In genomic region chr18:63260075-63260754, GRCh38 we compare ENCODE assay signal across 12 cellular contexts. TPM values are rescaled to one million over a fixed set of nuclear protein-coding genes. Genes with fewer than 3 reads are reported as not detected.
DNase-seq lines count a peak whose midpoint lies in the region; ATAC-seq, FAIRE-seq and TF ChIP-seq lines count a peak whose summit lies in the region.
"Had no signal": no experiment of that assay in that cellular context is flagged by ENCODE, and none has a peak within 500 bp of the region (broad histone marks: within the 10 kb centered on the region; RNA-seq: fewer than 3 reads in every experiment).

No MANE protein-coding gene starts in this region.

- H2BK5ac ChIP-seq in H9 (ENCODE audit: insufficient read length, low read length): no peak overlapping the region

- 55% methylated on average over 10 of the region's 10 CpGs for WGBS in suprapubic skin
- no CpG with 5 or more reads among the region's 10 CpGs for WGBS in H9 (ENCODE audit: extremely low coverage, insufficient read length, low lambda C conversion rate)

- peaks cover 68 to 90% (median 82%) of the 10 kb centered on the region in 3 donors for H3K4me1 Mint-ChIP-seq in T-cell
- no peaks in the 10 kb centered on the region for H3K4me1 Mint-ChIP-seq in H9

- TF ChIP-seq EP300 in suprapubic skin (IDR thresholded peaks at IDR 0.05): no peak

- H4K5ac ChIP-seq in H9 (ENCODE audit: insufficient read length, low read depth, low read length): no peak overlapping the region

- no peak overlapping the region for H3K56ac ChIP-seq in H9 (ENCODE audit: insufficient read length, low read depth, low read length)

- H4K8ac ChIP-seq in H9 (replicated peaks; ENCODE audit: insufficient read length, low read depth, low read length): no peak overlapping the region

- H3K27me3 Mint-ChIP-seq in T-cell (no peaks in the 10 kb centered on the region), H9 (ENCODE audit: low read depth) (no peaks in the 10 kb centered on the region)

- TF ChIP-seq POLR2A in suprapubic skin (IDR thresholded peaks at IDR 0.05): no peak

- H3K23me2 ChIP-seq in H9 (ENCODE audit: insufficient read length, low read depth, low read length, poor library complexity, severe bottlenecking): no peaks in the 10 kb centered on the region

- H3K4me1 ChIP-seq in keratinocyte (ENCODE audit: control insufficient read depth, extremely low read depth, insufficient read depth, low read length): peaks cover 14% of the 10 kb centered on the region
- peaks cover 34% of the 10 kb centered on the region for H3K4me1 ChIP-seq in suprapubic skin
- H3K4me1 ChIP-seq in H9 (ENCODE audit: insufficient read depth, low read length): no peaks in the 10 kb centered on the region

- no peaks in the 10 kb centered on the region for H3K9me3 ChIP-seq in keratinocyte (ENCODE audit: control insufficient read depth, low read depth, low read length)
- H3K9me3 ChIP-seq in suprapubic skin: no peaks in the 10 kb centered on the region
- H3K9me3 ChIP-seq in H9 (ENCODE audit: control insufficient read depth, low read depth, low read length): no peaks in the 10 kb centered on the region
- H3K9me3 ChIP-seq: MG63 had no signal

- H3K36me3 ChIP-seq in keratinocyte (ENCODE audit: control insufficient read depth in 2 of 2, extremely low read depth in 1 of 2, insufficient read depth in 2 of 2, low read length in 2 of 2) (no peaks in the 10 kb centered on the region), suprapubic skin (no peaks in the 10 kb centered on the region)
- H3K36me3 ChIP-seq: MG63 had no signal

- H2BK12ac ChIP-seq in H9 (ENCODE audit: insufficient read length, low read depth, low read length): no peak overlapping the region

- no peak overlapping the region for H4K91ac ChIP-seq in H9 (ENCODE audit: insufficient read length, low read depth, low read length)

- H2BK15ac ChIP-seq in H9 (ENCODE audit: low read depth, low read length): no peak overlapping the region

- H2BK20ac ChIP-seq in H9 (ENCODE audit: low read depth, low read length, poor library complexity, severe bottlenecking): no peak overlapping the region

- POLR2A ChIA-PET in T-cell (lab: Charles Lee): interaction anchor here in 1 of 2 donors (0.7 kb wide), 1 partner anchor 24 kb away, joined by 3 read pairs; no protein-coding TSS in a partner anchor

- H3K27ac ChIP-seq in keratinocyte (ENCODE audit: control insufficient read depth, insufficient read depth, low read length): no peak overlapping the region
- peak overlapping the region; percentile 76 for H3K27ac ChIP-seq in suprapubic skin
- H3K27ac ChIP-seq in H9 (ENCODE audit: insufficient read length, low read depth, low read length): no peak overlapping the region

- H3K23ac ChIP-seq in H9 (ENCODE audit: insufficient read length, low read depth, low read length): no peak overlapping the region

- H3K27ac Mint-ChIP-seq in T-cell (peak overlapping the region; percentile 63 to 65), H9 (no peak overlapping the region)

- H3K79me2 ChIP-seq in keratinocyte (ENCODE audit: control insufficient read depth, insufficient read depth, low read length) (no peaks in the 10 kb centered on the region), H9 (ENCODE audit: insufficient read depth, low read length) (no peaks in the 10 kb centered on the region)

- no peak overlapping the region for H2BK120ac ChIP-seq in H9 (ENCODE audit: low read depth, low read length, poor library complexity, severe bottlenecking)

- TF ChIP-seq CTCF in keratinocyte (optimal IDR thresholded peaks at IDR 0.05 in 1 of 3, IDR thresholded peaks at IDR 0.05 in 1 of 3, conservative IDR thresholded peaks at IDR 0.05 in 1 of 3; ENCODE audit: extremely low read depth in 1 of 3, insufficient read depth in 2 of 3, low read length in 3 of 3) (no peak), suprapubic skin (IDR thresholded peaks at IDR 0.05) (no peak), H9 (conservative IDR thresholded peaks at IDR 0.05) (no peak)

- H3T11ph ChIP-seq in H9 (ENCODE audit: low read length): no peak overlapping the region

- H3K9me3 Mint-ChIP-seq in T-cell (no peaks in the 10 kb centered on the region), H9 (no peaks in the 10 kb centered on the region)

- H3K9me1 ChIP-seq in keratinocyte (ENCODE audit: control insufficient read depth, extremely low read depth, insufficient read depth, low read length): no peaks in the 10 kb centered on the region

- no peak overlapping the region for H3K4ac ChIP-seq in H9 (ENCODE audit: low read depth, low read length)

- no peak overlapping the region for H3K18ac ChIP-seq in H9 (ENCODE audit: insufficient read length, low read depth, low read length)

- H3K4me3 ChIP-seq in keratinocyte (ENCODE audit: control insufficient read depth in 2 of 3, extremely low read depth in 1 of 3, insufficient read depth in 2 of 3, low read depth in 1 of 3, low read length in 3 of 3) (no peak overlapping the region), suprapubic skin (no peak overlapping the region)
- H3K4me3 ChIP-seq: MG63 had no signal

- H3K9ac ChIP-seq in keratinocyte (ENCODE audit: control insufficient read depth, extremely low read depth, insufficient read depth, low read length): peak overlapping the region; percentile 23
- H3K9ac ChIP-seq in H9 (ENCODE audit: extremely low read depth, insufficient read length, low read length): no peak overlapping the region

- ATAC-seq in T-cell (replicated peaks in 1 of 4) (no peak), GM21515 (IDR thresholded peaks at IDR 0.05; ENCODE audit: unreplicated experiment) (no peak)
- ATAC-seq: left cardiac atrium had no signal

- H3K4me2 ChIP-seq in keratinocyte (ENCODE audit: control insufficient read depth, extremely low read depth, insufficient read depth, low read depth, low read length): peak overlapping the region; percentile 53
- no peak overlapping the region for H3K4me2 ChIP-seq in H9 (ENCODE audit: insufficient read depth, insufficient read length, low read length)

- FAIRE-seq in keratinocyte (lab: Jason Lieb, UNC): peak; percentile 5

- no peak overlapping the region for H3K14ac ChIP-seq in H9 (ENCODE audit: insufficient read depth, low read length)

- peaks cover 3% of the 10 kb centered on the region for H3K27me3 ChIP-seq in keratinocyte (ENCODE audit: control insufficient read depth, extremely low read depth, insufficient read depth, low read length)
- H3K27me3 ChIP-seq in suprapubic skin: no peaks in the 10 kb centered on the region
- H3K27me3 ChIP-seq in H9 (ENCODE audit: insufficient read depth, low read length): no peaks in the 10 kb centered on the region
- H3K27me3 ChIP-seq: MG63 had no signal

- dilution Hi-C loops in keratinocyte (cut with MboI; ENCODE audit: extremely low pct_ligation_motif_present, low sequenced_read_pairs): no loop called here

- H4K20me1 ChIP-seq in keratinocyte (ENCODE audit: control insufficient read depth, extremely low read depth, insufficient read depth, low read length): no peaks in the 10 kb centered on the region
- no peaks in the 10 kb centered on the region for H4K20me1 ChIP-seq in H9 (ENCODE audit: control insufficient read depth, insufficient read depth, insufficient read length)

- no peak overlapping the region for H2AK5ac ChIP-seq in H9 (ENCODE audit: insufficient read length, low read length)

- CTCF ChIA-PET in T-cell (lab: Charles Lee): no interaction called here

- peaks cover 70% of the 10 kb centered on the region for H3K36me3 Mint-ChIP-seq in T-cell
- H3K36me3 Mint-ChIP-seq in H9 (ENCODE audit: insufficient read depth in 1 of 3, low read depth in 3 of 3): no peaks in the 10 kb centered on the region

- H2AFZ ChIP-seq in keratinocyte (ENCODE audit: control insufficient read depth, low read length): no peak overlapping the region
- no peak overlapping the region for H2AFZ ChIP-seq in H9 (ENCODE audit: low read length)

- no peaks in the 10 kb centered on the region for H3K79me1 ChIP-seq in H9 (ENCODE audit: insufficient read depth, low read depth, low read length, poor library complexity, severe bottlenecking)

- no peak overlapping the region for H3K4me3 Mint-ChIP-seq in T-cell
- no peak overlapping the region for H3K4me3 Mint-ChIP-seq in H9

- DNase-seq in NCI-H748 (lab: John Stamatoyannopoulos, UW; ENCODE audit: unreplicated experiment) (peak; percentile 32), NCI-H748 treated with DMSO at 0.1 percent for 48 hours (lab: John Stamatoyannopoulos, UW) (no peak), T-cell (no peak), keratinocyte (ENCODE audit: low read depth, low spot score) (no peak), suprapubic skin (ENCODE audit: low spot score in 2 of 2) (no peak), T-helper 1 cell (no peak), H9 (no peak)
- DNase-seq: GF-D8, left cardiac atrium, MG63, NCI-H446 had no signal

RNA-seq across cellular contexts. Expression of gene BCL2, which starts 59.4 kb away (rescaled TPM):
- total RNA-seq in T-cell (100 to 1,000 TPM; 113 to 201 (median 123) TPM), suprapubic skin (10 to 100 TPM; 10.7 to 37.3 (median 24.2) TPM), H9 (2021) (1.2 and 1.3 TPM in 2 replicates)
- polyA plus RNA-seq in keratinocyte: 0.09 to 0.36 TPM (median 0.30 TPM) in 3 replicates
- polyA plus RNA-seq in keratinocyte (2011; ENCODE audit: low read depth): 0.31 TPM
- 0.11 and 0.13 TPM in 2 replicates for polyA plus RNA-seq in keratinocyte (2011; cell fraction: cytosol; rRNA removed)
- 0.23 and 0.43 TPM in 2 replicates for polyA plus RNA-seq in keratinocyte (2011; cell fraction: nucleus; rRNA removed)
- polyA plus RNA-seq in keratinocyte (2012; ENCODE audit: low replicate concordance): 0.30 and 0.39 TPM in 2 replicates
- 0.23 to 0.36 TPM (median 0.32 TPM) in 3 replicates for polyA minus RNA-seq in keratinocyte
- 0.38 TPM for polyA minus RNA-seq in keratinocyte (2011; cell fraction: cytosol; rRNA and poly(A)+ RNA removed)
- 0.53 and 0.54 TPM in 2 replicates for polyA minus RNA-seq in keratinocyte (2011; cell fraction: nucleus; rRNA and poly(A)+ RNA removed)

Comparison
In these comparisons a context has a peak if more than half of its experiments do, and no peak if none do; other contexts are left out.
1. H3K27ac Mint-ChIP-seq: peak in T-cell (2 of 2); none in H9 (0 of 3).